ENCODE assay signal across 24 cellular contexts in genomic region chr9:120830865-120831264, GRCh38. TPM values are rescaled to one million over a fixed set of nuclear protein-coding genes. Genes with fewer than 3 reads are reported as not detected.
DNase-seq lines count a peak whose midpoint lies in the region; ATAC-seq, FAIRE-seq and TF ChIP-seq lines count a peak whose summit lies in the region.
"Had no signal": no experiment of that assay in that cellular context is flagged by ENCODE, and none has a peak within 500 bp of the region (broad histone marks: within the 10 kb centered on the region; RNA-seq: fewer than 3 reads in every experiment).

No MANE protein-coding gene starts in this region.

- no peaks in the 10 kb centered on the region for H3K27me3 Mint-ChIP-seq in WTC11 (ENCODE audit: low read depth)
- H3K27me3 Mint-ChIP-seq: CD4-positive, alpha-beta memory T cell had no signal

- H3K27ac ChIP-seq in HepG2 (ENCODE audit: extremely low read length, insufficient read depth, low read length) (no peak overlapping the region), right lobe of liver (no peak overlapping the region), osteoblast (ENCODE audit: low read depth, low read length) (peak overlapping the region; percentile 67)
- H3K27ac ChIP-seq: A549 had no signal

- H3K27me3 ChIP-seq in HepG2 (ENCODE audit: control insufficient read depth in 1 of 2, insufficient read depth in 2 of 2, low read length in 2 of 2) (no peaks in the 10 kb centered on the region), right lobe of liver (no peaks in the 10 kb centered on the region), osteoblast (ENCODE audit: insufficient read depth, low read length) (no peaks in the 10 kb centered on the region)

- H3K9me3 Mint-ChIP-seq in WTC11, result no peaks in the 10 kb centered on the region
- H3K9me3 Mint-ChIP-seq: CD4-positive, alpha-beta memory T cell; H9; HFFc6 had no signal

- ATAC-seq in HepG2, result no peak
- no peak for ATAC-seq in right lobe of liver
- no peak for ATAC-seq in WTC11
- no peak for ATAC-seq in GM18868 (IDR thresholded peaks at IDR 0.05; ENCODE audit: unreplicated experiment)
- ATAC-seq: A549, HCT116 had no signal

- BruUV-seq in HepG2 (replicated peaks; lab: Mats Ljungman, UMichigan), result no TSS peak

- no peak for TF ChIP-seq POLR2A in HepG2 (IDR thresholded peaks at IDR 0.05; ENCODE audit: insufficient read depth in 1 of 2, low read depth in 2 of 2, low read length in 2 of 2)
- TF ChIP-seq POLR2A in right lobe of liver (IDR thresholded peaks at IDR 0.05), result no peak

- H3K4me1 Mint-ChIP-seq in WTC11, result peaks cover 6% of the 10 kb centered on the region; the same call in 1 of the 2 replicates

- H3K4me3 ChIP-seq in HepG2 (replicated peaks in 1 of 3; ENCODE audit: insufficient read depth in 1 of 3, low read depth in 2 of 3, low read length in 3 of 3) (no peak overlapping the region), right lobe of liver (no peak overlapping the region), osteoblast (ENCODE audit: insufficient read depth, low read length) (no peak overlapping the region)
- H3K4me3 ChIP-seq: A549, GM23248 had no signal

- in situ Hi-C loops in HepG2 (cut with HindIII; ENCODE audit: extremely low pct_ligation_motif_present, low pct_unique_long_range_greater_than_20kb), result no loop called here

- POLR2A ChIA-PET in HepG2 (lab: Yijun Ruan, JAX), result no interaction called here
- POLR2A ChIA-PET in WTC11 (lab: Charles Lee), result interaction anchor here (0.7 kb wide), 1 partner anchor 467 kb away, joined by 3 read pairs; no protein-coding TSS in a partner anchor

- H3K9ac ChIP-seq in HepG2 (ENCODE audit: insufficient read depth, low read depth, low read length), result no peak overlapping the region

- intact Hi-C loops in HepG2 (cut with micrococcal nuclease; ENCODE audit: unreplicated experiment), result loop anchor here (1.0 kb wide), 1 partner anchor 27 kb away; no protein-coding TSS in a partner anchor
- intact Hi-C loops in right lobe of liver (cut with DNase I), result no loop called here

- H2AFZ ChIP-seq in HepG2 (ENCODE audit: low read length) (no peak overlapping the region), osteoblast (ENCODE audit: low read length) (no peak overlapping the region)
- H2AFZ ChIP-seq: GM23248 had no signal

- CTCF ChIA-PET in HepG2 (lab: Yijun Ruan, JAX; ENCODE audit: low intra/inter-chr PET ratio, low total read pairs), result no interaction called here
- CTCF ChIA-PET in WTC11 (lab: Charles Lee), result no interaction called here

- TF ChIP-seq RAD21 in HepG2 (CRISPR knock-in tag; IDR thresholded peaks at IDR 0.05), result no peak

- no peaks in the 10 kb centered on the region for H3K79me2 ChIP-seq in HepG2 (ENCODE audit: insufficient read depth, low read length)
- H3K79me2 ChIP-seq in osteoblast (ENCODE audit: insufficient read depth, low read length), result peaks cover 25% of the 10 kb centered on the region

- TF ChIP-seq EP300 in HepG2 (IDR thresholded peaks at IDR 0.05; ENCODE audit: low read depth in 2 of 2, low read length in 2 of 2) (no peak), HepG2 (CRISPR knock-in tag; IDR thresholded peaks at IDR 0.05; ENCODE audit: borderline replicate concordance) (no peak)

- no peak for FAIRE-seq in HepG2 (lab: Jason Lieb, UNC)
- FAIRE-seq: A549, GM12891, GM18507, GM19239, H1 had no signal

- 92% methylated on average over 3 of the region's 3 CpGs for WGBS in HepG2 (ENCODE audit: low lambda C conversion rate)
- 100% methylated on average over 1 of the region's 3 CpGs for WGBS in right lobe of liver (ENCODE audit: insufficient coverage, low coverage, low lambda C conversion rate, missing lambda C conversion rate)

- TF ChIP-seq CTCF in HepG2 (CRISPR knock-in tag; IDR thresholded peaks at IDR 0.05), result no peak
- TF ChIP-seq CTCF in right lobe of liver (IDR thresholded peaks at IDR 0.05), result no peak
- no peak for TF ChIP-seq CTCF in WTC11 (IDR thresholded peaks at IDR 0.05)
- TF ChIP-seq CTCF in osteoblast (IDR thresholded peaks at IDR 0.05; ENCODE audit: extremely low read depth, low read depth, low read length), result no peak

- no peak for DNase-seq in HepG2 (ENCODE audit: low spot score)
- DNase-seq in right lobe of liver, result no peak
- no peak for DNase-seq in WTC11 (ENCODE audit: low spot score)
- no peak for DNase-seq in osteoblast (ENCODE audit: insufficient read length, low spot score, missing footprints)
- DNase-seq in NCI-H2107 treated with DMSO at 0.1 percent for 48 hours (lab: John Stamatoyannopoulos, UW; ENCODE audit: unreplicated experiment), result no peak
- no peak for DNase-seq in stimulated activated CD4-positive, alpha-beta T cell treated with anti-CD3 and anti-CD28 coated beads, Interleukin-4, amount 100 ng/mL, for 24 hours
- DNase-seq: 8988T; C1 segment of cervical spinal cord; Calu3; CD4-positive, alpha-beta memory T cell; COR-L47; DMS53; DMS79 treated with DMSO at 0.1 percent for 48 hours; GF-D8; H9; HFFc6 had no signal

- H3K36me3 ChIP-seq in HepG2 (replicated peaks in 1 of 2; ENCODE audit: control insufficient read depth in 1 of 2, insufficient read depth in 2 of 2, low read length in 2 of 2), result peaks cover 4 to 59% of the 10 kb centered on the region in 2 experiments
- peaks cover 0 to 46% (median 9%) of the 10 kb centered on the region in 4 donors for H3K36me3 ChIP-seq in right lobe of liver
- peaks cover 52% of the 10 kb centered on the region for H3K36me3 ChIP-seq in osteoblast (ENCODE audit: insufficient read depth, low read length)

- H4K20me1 ChIP-seq in HepG2 (ENCODE audit: insufficient read depth, low read length) (no peaks in the 10 kb centered on the region), osteoblast (ENCODE audit: insufficient read depth, low read length) (peaks cover 4% of the 10 kb centered on the region)

- no peak overlapping the region for H3K27ac Mint-ChIP-seq in WTC11
- H3K27ac Mint-ChIP-seq: CD4-positive, alpha-beta memory T cell; H9 had no signal

- H3K4me1 ChIP-seq in HepG2 (ENCODE audit: insufficient read depth, low read length) (no peaks in the 10 kb centered on the region), right lobe of liver (no peaks in the 10 kb centered on the region), osteoblast (ENCODE audit: insufficient read depth, low read length) (peaks cover 11% of the 10 kb centered on the region)
- H3K4me1 ChIP-seq: A549 had no signal

- no peak overlapping the region for H3K4me3 Mint-ChIP-seq in WTC11
- H3K4me3 Mint-ChIP-seq: CD4-positive, alpha-beta memory T cell; H9; HFFc6 had no signal

- H3K36me3 Mint-ChIP-seq in WTC11, result peaks cover 58% of the 10 kb centered on the region

- H3K4me2 ChIP-seq in HepG2 (ENCODE audit: low read depth, low read length) (no peak overlapping the region), osteoblast (ENCODE audit: insufficient read depth, low read length) (no peak overlapping the region)
- H3K4me2 ChIP-seq: A549 had no signal

- no peaks in the 10 kb centered on the region for H3K9me3 ChIP-seq in HepG2 (ENCODE audit: low read length)
- H3K9me3 ChIP-seq in right lobe of liver, result no peaks in the 10 kb centered on the region
- H3K9me3 ChIP-seq in osteoblast (ENCODE audit: low read depth, low read length), result no peaks in the 10 kb centered on the region
- H3K9me3 ChIP-seq: A549 had no signal

RNA-seq across cellular contexts. Expression of gene PSMD5, which starts 11.9 kb away (rescaled TPM):
- total RNA-seq in HepG2 (2016; rRNA removed; fragmentation: Illumina TruSeq; extraction: Trizol) (18.1 and 32.6 TPM in 2 replicates), right lobe of liver (10 to 100 TPM; 14.1 to 29.2 (median 21.5) TPM), WTC11 (2021) (61.1 to 65.9 TPM (median 65.8 TPM) in 3 replicates), osteoblast (32.6 and 34.2 TPM in 2 replicates)
- 4.5 and 4.8 TPM in 2 replicates for total RNA-seq in HepG2 (2016; cell fraction: cytosol; rRNA removed; fragmentation: Illumina TruSeq; extraction: Trizol; ENCODE audit: low read depth)
- total RNA-seq in HepG2 (2016; cell fraction: insoluble cytoplasmic fraction; rRNA removed; fragmentation: Illumina TruSeq; extraction: Trizol), result 18.2 and 34.4 TPM in 2 replicates
- 10.6 and 10.9 TPM in 2 replicates for total RNA-seq in HepG2 (2016; cell fraction: membrane; rRNA removed; fragmentation: Illumina TruSeq; extraction: Trizol)
- 12.4 and 13.6 TPM in 2 replicates for total RNA-seq in HepG2 (2016; cell fraction: nucleus; rRNA removed; fragmentation: Illumina TruSeq; extraction: Trizol)
- 10.6 and 12.7 TPM in 2 replicates for polyA plus RNA-seq in HepG2 (2011; rRNA removed)
- polyA plus RNA-seq in HepG2 (2011; cell fraction: cytosol; rRNA removed), result 5.4 and 8.9 TPM in 2 replicates
- polyA plus RNA-seq in HepG2 (2011; cell fraction: nucleus; rRNA removed), result 3.1 and 5.2 TPM in 2 replicates
- polyA plus RNA-seq in HepG2 (2012), result 9.2 and 10.8 TPM in 2 replicates
- polyA plus RNA-seq in HepG2 (2016; cell fraction: cytosol; fragmentation: Illumina TruSeq; extraction: Trizol; ENCODE audit: low read depth), result 1.4 and 1.6 TPM in 2 replicates
- polyA plus RNA-seq in HepG2 (2016; cell fraction: insoluble cytoplasmic fraction; fragmentation: Illumina TruSeq; extraction: Trizol; ENCODE audit: low read depth), result 28.5 and 31.9 TPM in 2 replicates
- polyA plus RNA-seq in HepG2 (2016; cell fraction: membrane; fragmentation: Illumina TruSeq; extraction: Trizol; ENCODE audit: low read depth), result 5.5 and 6.3 TPM in 2 replicates
- 15.3 and 18.2 TPM in 2 replicates for polyA plus RNA-seq in HepG2 (2016; cell fraction: nucleus; fragmentation: Illumina TruSeq; extraction: Trizol; ENCODE audit: insufficient read depth, low read depth)
- polyA minus RNA-seq in HepG2 (2011; rRNA and poly(A)+ RNA removed; ENCODE audit: low replicate concordance), result 11.4 and 32.6 TPM in 2 replicates
- 10.7 and 13.2 TPM in 2 replicates for polyA minus RNA-seq in HepG2 (2011; cell fraction: cytosol; rRNA and poly(A)+ RNA removed)
- 14.9 and 16.2 TPM in 2 replicates for polyA minus RNA-seq in HepG2 (2011; cell fraction: nucleus; rRNA and poly(A)+ RNA removed)

RNA-seq across cellular contexts. Expression of gene FBXW2, which starts 37.6 kb away (rescaled TPM):
- 43.1 and 55.2 TPM in 2 replicates for total RNA-seq in HepG2 (2016; rRNA removed; fragmentation: Illumina TruSeq; extraction: Trizol)
- 13.6 and 16.4 TPM in 2 replicates for total RNA-seq in HepG2 (2016; cell fraction: cytosol; rRNA removed; fragmentation: Illumina TruSeq; extraction: Trizol; ENCODE audit: low read depth)
- 46.9 and 47.7 TPM in 2 replicates for total RNA-seq in HepG2 (2016; cell fraction: insoluble cytoplasmic fraction; rRNA removed; fragmentation: Illumina TruSeq; extraction: Trizol)
- total RNA-seq in HepG2 (2016; cell fraction: membrane; rRNA removed; fragmentation: Illumina TruSeq; extraction: Trizol), result 41.5 and 42.1 TPM in 2 replicates
- total RNA-seq in HepG2 (2016; cell fraction: nucleus; rRNA removed; fragmentation: Illumina TruSeq; extraction: Trizol), result 48.1 and 51.0 TPM in 2 replicates
- polyA plus RNA-seq in HepG2 (2011; rRNA removed), result 30.9 and 35.4 TPM in 2 replicates
- 23.4 and 28.9 TPM in 2 replicates for polyA plus RNA-seq in HepG2 (2011; cell fraction: cytosol; rRNA removed)
- polyA plus RNA-seq in HepG2 (2011; cell fraction: nucleus; rRNA removed), result 30.6 and 35.1 TPM in 2 replicates
- polyA plus RNA-seq in HepG2 (2012), result 20.7 and 22.2 TPM in 2 replicates
- 17.7 and 25.1 TPM in 2 replicates for polyA plus RNA-seq in HepG2 (2016; cell fraction: cytosol; fragmentation: Illumina TruSeq; extraction: Trizol; ENCODE audit: low read depth)
- polyA plus RNA-seq in HepG2 (2016; cell fraction: insoluble cytoplasmic fraction; fragmentation: Illumina TruSeq; extraction: Trizol; ENCODE audit: low read depth), result 47.5 and 52.1 TPM in 2 replicates
- 40.6 and 40.8 TPM in 2 replicates for polyA plus RNA-seq in HepG2 (2016; cell fraction: membrane; fragmentation: Illumina TruSeq; extraction: Trizol; ENCODE audit: low read depth)
- polyA plus RNA-seq in HepG2 (2016; cell fraction: nucleus; fragmentation: Illumina TruSeq; extraction: Trizol; ENCODE audit: insufficient read depth, low read depth), result 68.4 and 72.5 TPM in 2 replicates
- polyA minus RNA-seq in HepG2 (2011; rRNA and poly(A)+ RNA removed; ENCODE audit: low replicate concordance), result 26.3 and 75.5 TPM in 2 replicates
- polyA minus RNA-seq in HepG2 (2011; cell fraction: cytosol; rRNA and poly(A)+ RNA removed), result 16.9 and 17.3 TPM in 2 replicates
- polyA minus RNA-seq in HepG2 (2011; cell fraction: nucleus; rRNA and poly(A)+ RNA removed), result 62.8 and 65.0 TPM in 2 replicates
- total RNA-seq in right lobe of liver, result 10 to 100 TPM; 26.5 to 42.5 (median 35.6) TPM
- total RNA-seq in WTC11 (2021), result 57.2 to 59.8 TPM (median 57.4 TPM) in 3 replicates
- 36.9 and 41.0 TPM in 2 replicates for total RNA-seq in osteoblast

RNA-seq across cellular contexts. Expression of gene PHF19, which starts 46.1 kb away (rescaled TPM):
- total RNA-seq in HepG2 (2016; rRNA removed; fragmentation: Illumina TruSeq; extraction: Trizol) (38.9 and 41.3 TPM in 2 replicates), right lobe of liver (1 to 10 TPM; 2.2 to 8.0 (median 5.2) TPM), WTC11 (2021) (29.3 to 39.0 TPM (median 35.4 TPM) in 3 replicates), osteoblast (13.8 and 16.6 TPM in 2 replicates)
- total RNA-seq in HepG2 (2016; cell fraction: cytosol; rRNA removed; fragmentation: Illumina TruSeq; extraction: Trizol; ENCODE audit: low read depth), result 37.4 and 48.9 TPM in 2 replicates
- total RNA-seq in HepG2 (2016; cell fraction: insoluble cytoplasmic fraction; rRNA removed; fragmentation: Illumina TruSeq; extraction: Trizol), result 37.1 and 41.5 TPM in 2 replicates
- total RNA-seq in HepG2 (2016; cell fraction: membrane; rRNA removed; fragmentation: Illumina TruSeq; extraction: Trizol), result 43.2 and 56.9 TPM in 2 replicates
- 34.7 and 40.7 TPM in 2 replicates for total RNA-seq in HepG2 (2016; cell fraction: nucleus; rRNA removed; fragmentation: Illumina TruSeq; extraction: Trizol)
- polyA plus RNA-seq in HepG2 (2011; rRNA removed), result 25.5 and 29.7 TPM in 2 replicates
- 20.2 and 33.0 TPM in 2 replicates for polyA plus RNA-seq in HepG2 (2011; cell fraction: cytosol; rRNA removed)
- polyA plus RNA-seq in HepG2 (2011; cell fraction: nucleus; rRNA removed), result 61.0 and 76.3 TPM in 2 replicates
- polyA plus RNA-seq in HepG2 (2012), result 20.3 and 24.3 TPM in 2 replicates
- 79.2 and 107 TPM in 2 replicates for polyA plus RNA-seq in HepG2 (2016; cell fraction: cytosol; fragmentation: Illumina TruSeq; extraction: Trizol; ENCODE audit: low read depth)
- 42.2 and 45.3 TPM in 2 replicates for polyA plus RNA-seq in HepG2 (2016; cell fraction: insoluble cytoplasmic fraction; fragmentation: Illumina TruSeq; extraction: Trizol; ENCODE audit: low read depth)
- 66.8 and 74.2 TPM in 2 replicates for polyA plus RNA-seq in HepG2 (2016; cell fraction: membrane; fragmentation: Illumina TruSeq; extraction: Trizol; ENCODE audit: low read depth)
- 60.4 and 66.8 TPM in 2 replicates for polyA plus RNA-seq in HepG2 (2016; cell fraction: nucleus; fragmentation: Illumina TruSeq; extraction: Trizol; ENCODE audit: insufficient read depth, low read depth)
- 67.2 and 159 TPM in 2 replicates for polyA minus RNA-seq in HepG2 (2011; rRNA and poly(A)+ RNA removed; ENCODE audit: low replicate concordance)
- polyA minus RNA-seq in HepG2 (2011; cell fraction: cytosol; rRNA and poly(A)+ RNA removed), result 15.8 and 17.7 TPM in 2 replicates
- 34.7 and 42.2 TPM in 2 replicates for polyA minus RNA-seq in HepG2 (2011; cell fraction: nucleus; rRNA and poly(A)+ RNA removed)

Comparison
In these comparisons a context has a peak if more than half of its experiments do, and no peak if none do; other contexts are left out.
1. Of the 50 proteins assayed by ChIP-seq in both HepG2 and WTC11: peak only in HepG2: none; only in WTC11: none; in both: ZNF121; in neither: 49.